In the genomic region with DNA sequence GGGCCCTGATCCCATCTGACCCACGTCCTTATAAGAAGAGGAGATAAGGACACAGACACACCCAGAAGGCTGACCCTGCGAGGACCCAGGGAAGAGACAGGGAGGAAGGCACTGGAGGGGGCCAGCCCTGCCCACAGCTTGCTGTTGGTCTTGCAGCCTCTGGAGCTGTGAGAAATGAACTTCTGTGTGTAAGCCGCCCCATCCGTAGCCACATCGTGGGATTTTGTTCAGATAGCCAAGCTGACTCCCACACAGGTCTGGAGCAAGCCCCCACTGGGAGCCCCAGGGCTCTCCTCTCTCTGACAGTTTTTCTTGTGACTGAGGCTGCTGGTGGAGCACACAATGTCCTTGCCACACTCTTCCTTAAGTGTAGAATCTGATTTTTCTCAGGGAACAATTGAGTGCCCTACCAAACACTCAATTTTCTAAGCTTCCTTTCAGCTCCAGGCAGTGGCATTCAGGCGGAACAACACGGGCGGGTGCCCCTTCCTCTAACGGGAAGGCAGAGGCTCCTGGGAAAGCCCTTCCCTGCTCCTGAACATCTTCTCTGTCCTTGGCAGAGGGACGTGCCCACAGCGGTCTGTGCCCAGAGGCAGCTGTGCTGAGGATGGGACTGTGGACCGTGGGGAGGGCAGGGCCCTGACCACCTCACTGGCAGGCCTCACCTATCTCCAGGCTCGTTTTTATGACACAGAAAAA, we compare ENCODE assay signal across 11 cellular contexts.
"Had no signal": no experiment of that assay in that cellular context is flagged by ENCODE, and none has a peak within 500 bp of the region (broad histone marks: within the 10 kb centered on the region; RNA-seq: fewer than 3 reads in every experiment).

No MANE protein-coding gene starts in this region.

- H3K36me3 Mint-ChIP-seq: T-cell had no signal

- H3K27ac Mint-ChIP-seq: activated CD4-positive, alpha-beta memory T cell treated with anti-CD3 and anti-CD28 coated beads, Interleukin-2, amount 10 ng/mL, durations not matched to agents 7 days and 5 days; T-cell had no signal

- H3K36me3 ChIP-seq: gastroesophageal sphincter, right lobe of liver had no signal

- H3K4me3 ChIP-seq: gastroesophageal sphincter, right lobe of liver had no signal

- H3K4me3 Mint-ChIP-seq: activated CD4-positive, alpha-beta memory T cell treated with anti-CD3 and anti-CD28 coated beads, Interleukin-2, amount 10 ng/mL, durations not matched to agents 7 days and 5 days; T-cell had no signal

- H3K27me3 ChIP-seq: right lobe of liver had no signal

- DNase-seq: activated CD4-positive, alpha-beta memory T cell treated with anti-CD3 and anti-CD28 coated beads, Interleukin-2, amount 10 ng/mL, durations not matched to agents 7 days and 5 days; activated naive CD4-positive, alpha-beta T cell treated with Interleukin-2 at 50 U/mL for 16 hours; caudate nucleus; effector memory CD4-positive, alpha-beta T cell; kidney; midbrain; stimulated activated naive CD4-positive, alpha-beta T cell treated with Interleukin-2 at 50 U/mL for 16 hours; T1000 had no signal

- H3K9me3 Mint-ChIP-seq: activated CD4-positive, alpha-beta memory T cell treated with anti-CD3 and anti-CD28 coated beads, Interleukin-2, amount 10 ng/mL, durations not matched to agents 7 days and 5 days; T-cell had no signal

- H3K4me1 ChIP-seq: gastroesophageal sphincter, right lobe of liver had no signal

- H3K9me3 ChIP-seq: gastroesophageal sphincter, right lobe of liver had no signal

- H3K27ac ChIP-seq: gastroesophageal sphincter, right lobe of liver had no signal

- H3K4me1 Mint-ChIP-seq: activated CD4-positive, alpha-beta memory T cell treated with anti-CD3 and anti-CD28 coated beads, Interleukin-2, amount 10 ng/mL, durations not matched to agents 7 days and 5 days had no signal
